24 cellular contexts compared by ENCODE assay signal in the genomic region with DNA sequence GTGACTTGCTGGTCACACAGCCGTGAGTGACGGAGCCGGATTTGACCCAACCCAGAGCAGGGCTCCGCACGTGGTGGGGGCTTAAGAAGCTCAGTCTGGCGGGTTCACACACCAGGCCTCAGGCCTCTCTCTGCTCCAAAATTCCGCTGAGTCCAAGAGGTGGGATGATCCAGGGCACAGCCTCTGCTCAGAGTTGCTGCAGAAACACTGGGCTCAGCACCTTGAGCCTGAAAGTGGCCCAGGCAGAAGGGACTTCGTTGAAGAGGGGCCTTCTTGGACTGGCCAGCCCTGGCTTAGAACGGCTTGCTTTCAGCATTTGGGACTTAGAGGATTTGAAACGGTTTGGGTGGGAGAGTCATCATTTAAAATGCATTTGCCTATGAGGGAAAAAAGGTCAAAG. TPM values are rescaled to one million over a fixed set of nuclear protein-coding genes. Genes with fewer than 3 reads are reported as not detected.
DNase-seq lines count a peak whose midpoint lies in the region; ATAC-seq, FAIRE-seq and TF ChIP-seq lines count a peak whose summit lies in the region.
"Had no signal": no experiment of that assay in that cellular context is flagged by ENCODE, and none has a peak within 500 bp of the region (broad histone marks: within the 10 kb centered on the region; RNA-seq: fewer than 3 reads in every experiment).

No MANE protein-coding gene starts in this region.

- no peak overlapping the region for H3K4me3 ChIP-seq in right atrium auricular region
- no peak overlapping the region for H3K4me3 ChIP-seq in bronchial epithelial cell (ENCODE audit: low read depth, low read length)
- H3K4me3 ChIP-seq: GM23338 had no signal

- H3K9me3 ChIP-seq in right atrium auricular region: no peaks in the 10 kb centered on the region
- H3K9me3 ChIP-seq: BE2C, Caco-2 had no signal

- intact Hi-C loops in cardiac septum (cut with DNase I): no loop called here

- TF ChIP-seq CTCF in right atrium auricular region (IDR thresholded peaks at IDR 0.05) (no peak), bronchial epithelial cell (IDR thresholded peaks at IDR 0.05; ENCODE audit: insufficient read depth, low read length, severe bottlenecking) (no peak)

- H3K27ac Mint-ChIP-seq in stimulated activated effector memory CD8-positive, alpha-beta T cell treated with anti-CD3 and anti-CD28 coated beads, Interleukin-12 subunit alpha, Interleukin-12 subunit beta, amount 100 ng/mL, for 72 hours: no peak overlapping the region
- H3K27ac Mint-ChIP-seq: CD4-positive, CD25-positive, alpha-beta regulatory T cell; CD8-positive, alpha-beta T cell; GM23338; H9 had no signal

- H3K36me3 ChIP-seq in right atrium auricular region (peaks cover 54% of the 10 kb centered on the region), bronchial epithelial cell (ENCODE audit: control insufficient read depth, insufficient read depth, low read length) (peaks cover 37% of the 10 kb centered on the region)
- H3K36me3 ChIP-seq: BE2C had no signal

- H3K27me3 ChIP-seq in right atrium auricular region (no peaks in the 10 kb centered on the region), bronchial epithelial cell (ENCODE audit: control insufficient read depth, insufficient read depth, low read length) (no peaks in the 10 kb centered on the region)
- H3K27me3 ChIP-seq: BE2C had no signal

- no peaks in the 10 kb centered on the region for H3K4me1 ChIP-seq in right atrium auricular region
- H3K4me1 ChIP-seq: BE2C, Caco-2 had no signal

- H3K4me3 Mint-ChIP-seq in stimulated activated effector memory CD8-positive, alpha-beta T cell treated with anti-CD3 and anti-CD28 coated beads, Interleukin-12 subunit alpha, Interleukin-12 subunit beta, amount 100 ng/mL, for 72 hours: no peak overlapping the region
- H3K4me3 Mint-ChIP-seq: CD4-positive, CD25-positive, alpha-beta regulatory T cell; CD8-positive, alpha-beta T cell; GM23338; H9 had no signal

- H3K27ac ChIP-seq in right atrium auricular region: no peak overlapping the region
- H3K27ac ChIP-seq: 22Rv1 had no signal

- DNase-seq in cardiac septum (ENCODE audit: low spot score) (peak; percentile 53), right atrium auricular region (ENCODE audit: low spot score) (no peak), bronchial epithelial cell (ENCODE audit: low read depth) (no peak), HPDE6-E6E7 (ENCODE audit: extremely low spot score) (no peak)
- DNase-seq in stimulated activated effector memory CD8-positive, alpha-beta T cell treated with anti-CD3 and anti-CD28 coated beads, Interleukin-12 subunit alpha, Interleukin-12 subunit beta, amount 100 ng/mL, for 72 hours (ENCODE audit: low spot score in 2 of 2): no peak
- DNase-seq in stimulated activated naive CD8-positive, alpha-beta T cell treated with anti-CD3 and anti-CD28 coated beads, Interleukin-15, Interleukin-2, amounts not matched to agents 100 U/mL and 50 U/mL, for 24 hours: no peak
- DNase-seq: ACHN; AML-193; BE2C; C1 segment of cervical spinal cord; Caco-2; CD4-positive, CD25-positive, alpha-beta regulatory T cell; CD8-positive, alpha-beta T cell; DMS153; DND-41; H9 had no signal

- FAIRE-seq in bronchial epithelial cell (lab: Jason Lieb, UNC): peak; percentile 55
- FAIRE-seq: A204.1, G401.6, GM12892, GM19239 had no signal

- no peaks in the 10 kb centered on the region for H3K4me1 Mint-ChIP-seq in stimulated activated effector memory CD8-positive, alpha-beta T cell treated with anti-CD3 and anti-CD28 coated beads, Interleukin-12 subunit alpha, Interleukin-12 subunit beta, amount 100 ng/mL, for 72 hours
- H3K4me1 Mint-ChIP-seq: CD4-positive, CD25-positive, alpha-beta regulatory T cell had no signal

- peaks cover 6% of the 10 kb centered on the region for H3K36me3 Mint-ChIP-seq in stimulated activated effector memory CD8-positive, alpha-beta T cell treated with anti-CD3 and anti-CD28 coated beads, Interleukin-12 subunit alpha, Interleukin-12 subunit beta, amount 100 ng/mL, for 72 hours
- H3K36me3 Mint-ChIP-seq: CD4-positive, CD25-positive, alpha-beta regulatory T cell; CD8-positive, alpha-beta T cell had no signal

- ATAC-seq in stimulated activated effector memory CD8-positive, alpha-beta T cell treated with anti-CD3 and anti-CD28 coated beads, Interleukin-12 subunit alpha, Interleukin-12 subunit beta, amount 100 ng/mL, for 72 hours: peak; percentile 8
- ATAC-seq in GM18519 (IDR thresholded peaks at IDR 0.05; ENCODE audit: low FRiP score, unreplicated experiment): no peak
- no peak for ATAC-seq in stimulated activated naive CD8-positive, alpha-beta T cell treated with anti-CD3 and anti-CD28 coated beads, Interleukin-15, Interleukin-2, amounts not matched to agents 100 U/mL and 50 U/mL, for 24 hours
- ATAC-seq: CD8-positive, alpha-beta T cell; GM23338; HCT116 had no signal

- H3K9me3 Mint-ChIP-seq in stimulated activated effector memory CD8-positive, alpha-beta T cell treated with anti-CD3 and anti-CD28 coated beads, Interleukin-12 subunit alpha, Interleukin-12 subunit beta, amount 100 ng/mL, for 72 hours: no peaks in the 10 kb centered on the region
- H3K9me3 Mint-ChIP-seq: CD8-positive, alpha-beta T cell; GM23338; H9 had no signal

RNA-seq across cellular contexts. Expression of a gene that starts 21.2 kb away (rescaled TPM):
- 8.7 TPM for total RNA-seq in cardiac septum
- total RNA-seq in right atrium auricular region: 10 to 100 TPM in 1 of 2 donors, 1 to 10 TPM in 1; 8.6 to 14.1 TPM
- total RNA-seq in bronchial epithelial cell: 9.5 and 12.9 TPM in 2 replicates
- total RNA-seq: Caco-2 had no signal

RNA-seq across cellular contexts. Expression of a gene that starts 23.8 kb away (rescaled TPM):
- total RNA-seq in cardiac septum (1.3 TPM), right atrium auricular region (1 to 10 TPM; 2.6 to 7.0 TPM), bronchial epithelial cell (8.2 and 9.5 TPM in 2 replicates)
- total RNA-seq: Caco-2 had no signal
